1 cellular context compared by ENCODE assay signal in genomic region chr9:132877818-132878694, GRCh38.
TF ChIP-seq lines count a peak whose summit lies in the region.

A gene with protein sequence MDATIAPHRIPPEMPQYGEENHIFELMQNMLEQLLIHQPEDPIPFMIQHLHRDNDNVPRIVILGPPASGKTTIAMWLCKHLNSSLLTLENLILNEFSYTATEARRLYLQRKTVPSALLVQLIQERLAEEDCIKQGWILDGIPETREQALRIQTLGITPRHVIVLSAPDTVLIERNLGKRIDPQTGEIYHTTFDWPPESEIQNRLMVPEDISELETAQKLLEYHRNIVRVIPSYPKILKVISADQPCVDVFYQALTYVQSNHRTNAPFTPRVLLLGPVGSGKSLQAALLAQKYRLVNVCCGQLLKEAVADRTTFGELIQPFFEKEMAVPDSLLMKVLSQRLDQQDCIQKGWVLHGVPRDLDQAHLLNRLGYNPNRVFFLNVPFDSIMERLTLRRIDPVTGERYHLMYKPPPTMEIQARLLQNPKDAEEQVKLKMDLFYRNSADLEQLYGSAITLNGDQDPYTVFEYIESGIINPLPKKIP (minus strand): TSS chr9:132878284. CDS start chr9:132878255, 29 bp downstream.

TF ChIP-seq in H1, 55 proteins besides CTCF, POLR2A, EP300 and RAD21 (continued from another document):
- TF ChIP-seq, protein P1, sequence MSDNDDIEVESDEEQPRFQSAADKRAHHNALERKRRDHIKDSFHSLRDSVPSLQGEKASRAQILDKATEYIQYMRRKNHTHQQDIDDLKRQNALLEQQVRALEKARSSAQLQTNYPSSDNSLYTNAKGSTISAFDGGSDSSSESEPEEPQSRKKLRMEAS (IDR thresholded peaks at IDR 0.05) = peak; percentile 56
- TF ChIP-seq CBX5 (IDR thresholded peaks at IDR 0.05; ENCODE audit: low read depth, low read length) (no peak), FOSL1 (IDR thresholded peaks at IDR 0.05; ENCODE audit: insufficient read depth, low read depth, low read length) (no peak), PHF8 (conservative IDR thresholded peaks at IDR 0.05; ENCODE audit: low read depth, low read length) (peak; percentile 66), TAF1 (IDR thresholded peaks at IDR 0.05; ENCODE audit: low read depth, low read length) (peak; percentile 46; the same call in 1 of the 2 replicates), TCF12 (IDR thresholded peaks at IDR 0.05; ENCODE audit: low read depth, low read length) (0 out of 2 replicates have a peak, but pooled peaks have one; percentile 30), HDAC2 (IDR thresholded peaks at IDR 0.05; ENCODE audit: borderline replicate concordance in 1 of 2, low read depth in 2 of 2, low read length in 2 of 2) (0 out of 4 replicates have a peak, but pooled peaks of 1 of the 2 experiments have one; percentile 21), SP4 (IDR thresholded peaks at IDR 0.05; ENCODE audit: low read length) (peak; percentile 56; the same call in 1 of the 2 replicates), BRCA1 (IDR thresholded peaks at IDR 0.05; ENCODE audit: low read depth, low read length) (no peak), POLR2AphosphoS5 (IDR thresholded peaks at IDR 0.05; ENCODE audit: low read depth, low read length) (no peak), CREB1 (IDR thresholded peaks at IDR 0.05) (peak; percentile 98), ASH2L (IDR thresholded peaks at IDR 0.05; ENCODE audit: low read length) (peak; percentile 98), EGR1 (IDR thresholded peaks at IDR 0.05; ENCODE audit: borderline replicate concordance, low read depth, low read length) (peak; percentile 78; the same call in 1 of the 2 replicates), KDM5A (IDR thresholded peaks at IDR 0.05; ENCODE audit: low read length) (peak; percentile 56), KDM1A (IDR thresholded peaks at IDR 0.05; ENCODE audit: borderline replicate concordance, low read length) (peak; percentile 84; the same call in 1 of the 2 replicates), ATF3 (IDR thresholded peaks at IDR 0.05; ENCODE audit: insufficient read depth, low read depth, low read length) (peak; percentile 65; the same call in 1 of the 2 replicates), SIN3A (conservative IDR thresholded peaks at IDR 0.05 in 1 of 2, IDR thresholded peaks at IDR 0.05 in 1 of 2; ENCODE audit: low read depth in 1 of 2, low read length in 2 of 2) (peak; percentile 94 to 99), RBBP5 (IDR thresholded peaks at IDR 0.05; ENCODE audit: borderline replicate concordance, low read depth, low read length) (peak; percentile 85; the same call in 1 of the 2 replicates), KDM4A (IDR thresholded peaks at IDR 0.05; ENCODE audit: low read depth, low read length, severe bottlenecking) (peak; percentile 100)
TF ChIP-seq in H1: peak in this region for 17.
